In the genomic region with DNA sequence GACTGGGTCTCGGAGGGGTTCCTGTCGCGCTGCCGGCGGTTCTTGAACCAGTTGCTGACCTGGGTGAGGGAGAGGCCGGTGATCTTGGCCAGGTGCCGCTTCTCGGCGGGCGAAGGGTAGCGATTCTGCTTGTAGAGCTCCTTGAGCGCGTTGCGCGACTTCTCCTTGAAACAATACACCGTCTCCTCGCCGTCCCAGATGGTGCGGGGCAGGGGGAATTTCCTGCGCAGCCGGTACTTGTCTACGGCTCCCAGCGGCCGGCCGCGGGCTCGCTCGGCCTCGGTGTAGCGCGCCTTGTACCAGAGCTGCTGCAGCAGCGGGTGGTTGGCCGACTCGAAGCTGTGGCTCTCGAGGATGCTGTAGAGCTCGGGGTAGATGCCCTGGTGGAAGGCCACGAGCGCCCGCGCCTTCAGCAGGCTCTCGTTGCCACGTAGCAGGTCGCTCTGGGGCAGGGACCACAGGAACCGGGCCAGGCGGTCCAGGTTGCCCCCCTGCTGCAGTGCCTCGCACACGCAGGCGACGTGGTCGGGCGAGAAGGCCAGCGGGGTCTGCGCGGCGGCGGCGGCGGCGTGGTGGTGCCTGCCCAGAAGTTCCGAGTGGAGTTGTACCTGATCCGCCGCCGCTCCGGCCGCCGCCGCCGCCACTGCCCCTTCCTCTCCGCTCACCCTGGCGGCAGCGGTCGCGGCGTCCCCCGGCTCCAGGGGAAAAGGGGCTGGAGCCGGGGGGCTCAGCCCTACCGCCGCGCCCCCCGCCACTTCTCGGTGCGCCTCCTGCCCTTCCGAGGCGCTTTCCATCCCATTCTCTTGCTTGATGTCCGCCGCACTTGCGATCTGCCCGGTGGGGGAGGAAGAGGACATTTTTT, we compare ENCODE assay signal across 8 cellular contexts. TPM values are rescaled to one million over a fixed set of nuclear protein-coding genes. Genes with fewer than 3 reads are reported as not detected.
A peak's percentile ranks its signal among the peaks of the same experiment; 100 is the strongest.
DNase-seq lines count a peak whose midpoint lies in the region; ATAC-seq and TF ChIP-seq lines count a peak whose summit lies in the region.

No MANE protein-coding gene starts in this region.

- WGBS in mesodermal cell (ENCODE audit: insufficient coverage in 2 of 2), 2 experiments = 0 to 1% methylated on average over 57 to 60 of the region's 88 CpGs
- 1% methylated on average over 39 to 75 of the region's 88 CpGs for WGBS in testis, 2 donors

- TF ChIP-seq CTCF in CD4-positive, alpha-beta T cell (IDR thresholded peaks at IDR 0.05) = no peak
- TF ChIP-seq CTCF in WTC11 (IDR thresholded peaks at IDR 0.05) (no peak), testis (IDR thresholded peaks at IDR 0.05) (no peak)

- POLR2A ChIA-PET in CD4-positive, alpha-beta T cell (lab: Charles Lee) = interaction anchor here (0.6 to 2.7 kb wide), 2 partner anchors 10 to 552 kb away, joined by 3 to 9 read pairs; no protein-coding TSS in a partner anchor
- POLR2A ChIA-PET in WTC11 (lab: Charles Lee) = interaction anchor here (1.0 to 3.3 kb wide), 5 partner anchors 9 to 516 kb away, joined by 3 to 12 read pairs (median 4); a partner anchor contains a TSS

- DNase-seq in CD4-positive, alpha-beta T cell = peak in 5 of 10 experiments; percentile 8 to 39 (median 11)
- peak; percentile 19 for DNase-seq in KG1 (lab: John Stamatoyannopoulos, UW)
- DNase-seq in WTC11 (ENCODE audit: low spot score) = peak; percentile 66
- DNase-seq in effector memory CD8-positive, alpha-beta T cell = peak in 2 of 3 experiments; percentile 17 to 20
- peak; percentile 50 for DNase-seq in testis

- intact Hi-C loops in CD4-positive, alpha-beta T cell (cut with DNase I, micrococcal nuclease) = no loop called here
- intact Hi-C loops in testis (cut with DNase I; ENCODE audit: low total_unique reads) = no loop called here

- H3K36me3 ChIP-seq in mesodermal cell (ENCODE audit: control insufficient read depth, insufficient read depth, low read length) (peaks cover 18% of the 10 kb centered on the region), testis (ENCODE audit: low read depth, missing control alignments) (no peaks in the 10 kb centered on the region)

- TF ChIP-seq POLR2A in testis (IDR thresholded peaks at IDR 0.05) = no peak

- H3K4me3 ChIP-seq in mesodermal cell (ENCODE audit: extremely low read depth, insufficient read depth, low read length, poor library complexity, severe bottlenecking) (peak overlapping the region; percentile 78), testis (peak overlapping the region; percentile 67 to 75)

- peak; percentile 47 for ATAC-seq in CD4-positive, alpha-beta T cell (ENCODE audit: poor library complexity)
- ATAC-seq in GM19438 (IDR thresholded peaks at IDR 0.05; ENCODE audit: low read depth, unreplicated experiment) (peak; percentile 36), WTC11 (peak; percentile 3; the same call in 1 of the 2 replicates), GM19467 (IDR thresholded peaks at IDR 0.05; ENCODE audit: unreplicated experiment) (no peak)
- ATAC-seq in effector memory CD8-positive, alpha-beta T cell (replicated peaks) = peak; percentile 51

- peaks cover 89% of the 10 kb centered on the region for H3K27me3 Mint-ChIP-seq in CD4-positive, alpha-beta T cell
- H3K27me3 Mint-ChIP-seq in WTC11 (ENCODE audit: low read depth) = no peaks in the 10 kb centered on the region
- H3K27me3 Mint-ChIP-seq in effector memory CD8-positive, alpha-beta T cell = peaks cover 80 to 93% of the 10 kb centered on the region in 2 donors

- H3K27ac Mint-ChIP-seq in CD4-positive, alpha-beta T cell = no peak overlapping the region
- peak overlapping the region; percentile 99 for H3K27ac Mint-ChIP-seq in WTC11
- no peak overlapping the region for H3K27ac Mint-ChIP-seq in effector memory CD8-positive, alpha-beta T cell

- no peaks in the 10 kb centered on the region for H3K9me3 ChIP-seq in CD4-positive, alpha-beta T cell (ENCODE audit: control insufficient read depth, low read length)
- H3K9me3 ChIP-seq in mesodermal cell (ENCODE audit: control insufficient read depth, low read length) (no peaks in the 10 kb centered on the region), testis (no peaks in the 10 kb centered on the region)

- CTCF ChIA-PET in CD4-positive, alpha-beta T cell (lab: Charles Lee) = interaction anchor here (1.3 kb wide), 1 partner anchor 39 kb away, joined by 3 read pairs; no protein-coding TSS in a partner anchor
- CTCF ChIA-PET in WTC11 (lab: Charles Lee) = interaction anchor here (0.6 to 1.5 kb wide), 5 partner anchors 13 to 258 kb away, joined by 3 to 8 read pairs (median 3); a partner anchor contains a TSS

- H3K4me1 ChIP-seq in mesodermal cell (ENCODE audit: control insufficient read depth, insufficient read depth, low read length, poor library complexity, severe bottlenecking) = peaks cover 7% of the 10 kb centered on the region
- H3K4me1 ChIP-seq in testis = no peaks in the 10 kb centered on the region

- H3K27me3 ChIP-seq in CD4-positive, alpha-beta T cell (ENCODE audit: control insufficient read depth, insufficient read depth, low read length) = peaks cover 91% of the 10 kb centered on the region
- H3K27me3 ChIP-seq in testis = no peaks in the 10 kb centered on the region

- H3K27ac ChIP-seq in CD4-positive, alpha-beta T cell (ENCODE audit: low read depth, low read length) = no peak overlapping the region
- H3K27ac ChIP-seq in mesodermal cell (ENCODE audit: low read depth, low read length, severe bottlenecking) (peak overlapping the region; percentile 73), testis (peak overlapping the region; percentile 65 to 72)

- H3K36me3 Mint-ChIP-seq in CD4-positive, alpha-beta T cell (ENCODE audit: low read depth) = no peaks in the 10 kb centered on the region
- H3K36me3 Mint-ChIP-seq in WTC11 = peaks cover 23% of the 10 kb centered on the region
- H3K36me3 Mint-ChIP-seq in effector memory CD8-positive, alpha-beta T cell (ENCODE audit: insufficient read depth) = no peaks in the 10 kb centered on the region

- H3K4me1 Mint-ChIP-seq in CD4-positive, alpha-beta T cell (ENCODE audit: low read depth) = peaks cover 29% of the 10 kb centered on the region
- peaks cover 36% of the 10 kb centered on the region for H3K4me1 Mint-ChIP-seq in WTC11
- H3K4me1 Mint-ChIP-seq in effector memory CD8-positive, alpha-beta T cell (ENCODE audit: low read depth in 2 of 2) = peaks cover 19 to 23% of the 10 kb centered on the region in 2 donors

- no peaks in the 10 kb centered on the region for H3K9me3 Mint-ChIP-seq in CD4-positive, alpha-beta T cell
- H3K9me3 Mint-ChIP-seq in WTC11 = 0 out of 2 replicates have a peak, but pooled peaks cover 4% of the 10 kb centered on the region
- H3K9me3 Mint-ChIP-seq in effector memory CD8-positive, alpha-beta T cell = no peaks in the 10 kb centered on the region

- H3K4me3 Mint-ChIP-seq in CD4-positive, alpha-beta T cell = peak overlapping the region; percentile 92
- H3K4me3 Mint-ChIP-seq in WTC11 = peak overlapping the region; percentile 96
- H3K4me3 Mint-ChIP-seq in effector memory CD8-positive, alpha-beta T cell = peak overlapping the region; percentile 90 to 92

TF ChIP-seq in WTC11, 78 proteins besides CTCF, POLR2A, EP300 and RAD21 (continues in another document):
- TF ChIP-seq, protein P1, sequence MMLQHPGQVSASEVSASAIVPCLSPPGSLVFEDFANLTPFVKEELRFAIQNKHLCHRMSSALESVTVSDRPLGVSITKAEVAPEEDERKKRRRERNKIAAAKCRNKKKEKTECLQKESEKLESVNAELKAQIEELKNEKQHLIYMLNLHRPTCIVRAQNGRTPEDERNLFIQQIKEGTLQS (CRISPR knock-in tag; conservative IDR thresholded peaks at IDR 0.05) = no peak
- TF ChIP-seq, protein P2, sequence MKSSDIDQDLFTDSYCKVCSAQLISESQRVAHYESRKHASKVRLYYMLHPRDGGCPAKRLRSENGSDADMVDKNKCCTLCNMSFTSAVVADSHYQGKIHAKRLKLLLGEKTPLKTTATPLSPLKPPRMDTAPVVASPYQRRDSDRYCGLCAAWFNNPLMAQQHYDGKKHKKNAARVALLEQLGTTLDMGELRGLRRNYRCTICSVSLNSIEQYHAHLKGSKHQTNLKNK (CRISPR knock-in tag; IDR thresholded peaks at IDR 0.05) = no peak
- TF ChIP-seq TEAD1 (CRISPR knock-in tag; IDR thresholded peaks at IDR 0.05) (peak; percentile 13; the same call in 1 of the 2 replicates), MXD4 (CRISPR knock-in tag; IDR thresholded peaks at IDR 0.05; ENCODE audit: borderline replicate concordance) (no peak), CREM (CRISPR knock-in tag; IDR thresholded peaks at IDR 0.05) (no peak), ZNF219 (CRISPR knock-in tag; IDR thresholded peaks at IDR 0.05; ENCODE audit: borderline replicate concordance) (no peak), TP53 (CRISPR knock-in tag; IDR thresholded peaks at IDR 0.05) (no peak)
- TF ChIP-seq, protein P3, sequence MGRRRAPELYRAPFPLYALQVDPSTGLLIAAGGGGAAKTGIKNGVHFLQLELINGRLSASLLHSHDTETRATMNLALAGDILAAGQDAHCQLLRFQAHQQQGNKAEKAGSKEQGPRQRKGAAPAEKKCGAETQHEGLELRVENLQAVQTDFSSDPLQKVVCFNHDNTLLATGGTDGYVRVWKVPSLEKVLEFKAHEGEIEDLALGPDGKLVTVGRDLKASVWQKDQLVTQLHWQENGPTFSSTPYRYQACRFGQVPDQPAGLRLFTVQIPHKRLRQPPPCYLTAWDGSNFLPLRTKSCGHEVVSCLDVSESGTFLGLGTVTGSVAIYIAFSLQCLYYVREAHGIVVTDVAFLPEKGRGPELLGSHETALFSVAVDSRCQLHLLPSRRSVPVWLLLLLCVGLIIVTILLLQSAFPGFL (CRISPR knock-in tag; IDR thresholded peaks at IDR 0.05; ENCODE audit: borderline replicate concordance) = no peak
- TF ChIP-seq, protein P4, sequence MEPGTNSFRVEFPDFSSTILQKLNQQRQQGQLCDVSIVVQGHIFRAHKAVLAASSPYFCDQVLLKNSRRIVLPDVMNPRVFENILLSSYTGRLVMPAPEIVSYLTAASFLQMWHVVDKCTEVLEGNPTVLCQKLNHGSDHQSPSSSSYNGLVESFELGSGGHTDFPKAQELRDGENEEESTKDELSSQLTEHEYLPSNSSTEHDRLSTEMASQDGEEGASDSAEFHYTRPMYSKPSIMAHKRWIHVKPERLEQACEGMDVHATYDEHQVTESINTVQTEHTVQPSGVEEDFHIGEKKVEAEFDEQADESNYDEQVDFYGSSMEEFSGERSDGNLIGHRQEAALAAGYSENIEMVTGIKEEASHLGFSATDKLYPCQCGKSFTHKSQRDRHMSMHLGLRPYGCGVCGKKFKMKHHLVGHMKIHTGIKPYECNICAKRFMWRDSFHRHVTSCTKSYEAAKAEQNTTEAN (CRISPR knock-in tag; IDR thresholded peaks at IDR 0.05) = 0 out of 2 replicates have a peak, but pooled peaks have one; percentile 7

RNA-seq across cellular contexts. Expression of a gene that starts 0.7 kb away (rescaled TPM):
- not detected for total RNA-seq in CD4-positive, alpha-beta T cell
- total RNA-seq in WTC11 (2021) = 40.0 to 41.8 TPM (median 41.6 TPM) in 3 replicates
- polyA plus RNA-seq in mesodermal cell (2013, experiment 1 of 2) = 7.7 TPM
- polyA plus RNA-seq in mesodermal cell (2013, experiment 2 of 2) = 7.9 TPM
- 1 to 10 TPM; 2.0 to 3.4 TPM for total RNA-seq in testis
- 1.6 TPM for polyA plus RNA-seq in testis (ENCODE audit: insufficient read depth, low read depth, low replicate concordance)

RNA-seq across cellular contexts. Expression of a gene that starts 11.1 kb away (rescaled TPM):
- total RNA-seq in CD4-positive, alpha-beta T cell = 10 to 100 TPM; 15.4 to 15.9 TPM
- 55.2 to 59.0 TPM (median 56.0 TPM) in 3 replicates for total RNA-seq in WTC11 (2021)
- 48.4 TPM for polyA plus RNA-seq in mesodermal cell (2013, experiment 1 of 2)
- 55.4 TPM for polyA plus RNA-seq in mesodermal cell (2013, experiment 2 of 2)
- total RNA-seq in testis = 10 to 100 TPM; 36.0 to 39.9 TPM
- 17.3 TPM for polyA plus RNA-seq in testis (ENCODE audit: insufficient read depth, low read depth, low replicate concordance)
